Comparison of ENCODE assay signal across 13 cellular contexts in the genomic region with DNA sequence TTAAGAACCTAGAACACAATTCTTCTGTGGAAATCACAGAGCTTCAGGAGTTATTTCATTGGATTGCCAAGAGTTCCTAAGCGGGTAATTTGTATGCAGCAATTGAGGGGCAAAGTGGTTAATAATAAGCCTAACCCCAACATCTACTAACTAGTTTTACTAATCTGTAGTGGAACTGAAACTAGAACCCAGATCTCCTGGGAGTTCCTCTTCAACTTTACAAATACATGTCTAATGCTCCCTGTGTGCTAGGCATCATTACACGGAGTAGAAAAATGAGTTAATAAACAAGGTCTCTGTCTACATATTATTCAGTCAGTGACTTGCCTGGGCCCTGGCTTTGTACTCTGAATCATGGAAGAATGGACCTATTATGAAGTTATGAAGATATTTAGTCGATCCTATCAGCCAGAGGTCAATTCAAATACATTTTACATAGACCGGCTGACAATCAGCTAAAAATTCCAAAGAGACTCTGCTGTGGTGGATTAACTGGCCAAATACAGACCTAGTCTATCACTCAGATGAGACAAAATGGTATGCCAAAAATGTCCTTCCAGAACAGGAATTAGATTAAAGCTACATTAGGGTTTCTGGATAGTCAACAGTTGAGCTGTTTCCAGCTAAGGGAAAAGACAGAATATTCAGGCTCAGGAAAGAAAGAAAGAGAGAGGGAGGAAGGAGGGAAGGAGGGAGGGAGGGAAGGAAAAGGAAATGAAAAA.
A peak's percentile ranks its signal among the peaks of the same experiment; 100 is the strongest.
DNase-seq lines count a peak whose midpoint lies in the region; ATAC-seq and TF ChIP-seq lines count a peak whose summit lies in the region.
"Had no signal": no experiment of that assay in that cellular context is flagged by ENCODE, and none has a peak within 500 bp of the region (broad histone marks: within the 10 kb centered on the region; RNA-seq: fewer than 3 reads in every experiment).

No MANE protein-coding gene starts in this region.

- H2AFZ ChIP-seq in OCI-LY7 (ENCODE audit: low read length): no peak overlapping the region

- H3K27ac ChIP-seq in OCI-LY7 (ENCODE audit: low read depth, low read length, poor library complexity, severe bottlenecking): no peak overlapping the region
- H3K27ac ChIP-seq: skin epidermis had no signal

- H3K36me3 Mint-ChIP-seq in mesothelial cell of epicardium: peaks cover 7% of the 10 kb centered on the region

- no peaks in the 10 kb centered on the region for H3K36me3 ChIP-seq in OCI-LY7 (ENCODE audit: insufficient read depth, low read length)

- no peak for DNase-seq in mesothelial cell of epicardium (ENCODE audit: low spot score in 2 of 2, unreplicated experiment in 2 of 2)
- no peak for DNase-seq in OCI-LY7 (ENCODE audit: low spot score)
- DNase-seq in activated CD4-positive, alpha-beta T cell treated with anti-CD3 and anti-CD28 coated beads, Interleukin-2, amount 50 U/mL, for 48 hours: no peak
- DNase-seq in iPS-NIHi7 (ENCODE audit: extremely low spot score): no peak
- no peak for DNase-seq in RPMI8226
- DNase-seq: activated B cell treated with CpG ODN at 0.5 μM for 24 hours, activated T-cell treated with anti-CD3 and anti-CD28 coated beads for 4 hours, H7 had no signal

- H3K27ac Mint-ChIP-seq in mesothelial cell of epicardium: peak overlapping the region; percentile 79
- H3K27ac Mint-ChIP-seq: activated B cell treated with CpG ODN at 0.5 μM for 24 hours had no signal

- no peaks in the 10 kb centered on the region for H3K79me2 ChIP-seq in OCI-LY7 (ENCODE audit: insufficient read depth, low read depth, low read length)

- no peaks in the 10 kb centered on the region for H3K27me3 Mint-ChIP-seq in mesothelial cell of epicardium (ENCODE audit: low read depth)

- peaks cover 18% of the 10 kb centered on the region for H3K9me3 Mint-ChIP-seq in mesothelial cell of epicardium

- no peaks in the 10 kb centered on the region for H4K20me1 ChIP-seq in OCI-LY7 (ENCODE audit: insufficient read depth, low read length)

- TF ChIP-seq CTCF in mesothelial cell of epicardium (IDR thresholded peaks at IDR 0.05; ENCODE audit: unreplicated experiment) (no peak), OCI-LY7 (conservative IDR thresholded peaks at IDR 0.05; ENCODE audit: low read length) (no peak)

- POLR2A ChIA-PET in OCI-LY7 (lab: Charles Lee): no interaction called here

- ATAC-seq in GM19023 (IDR thresholded peaks at IDR 0.05; ENCODE audit: unreplicated experiment) (peak; percentile 90), HG02571 (IDR thresholded peaks at IDR 0.05; ENCODE audit: unreplicated experiment) (peak; percentile 76), HG03354 (IDR thresholded peaks at IDR 0.05; ENCODE audit: poor library complexity, severe bottlenecking, unreplicated experiment) (peak; percentile 94)

- intact Hi-C loops in OCI-LY7 (cut with micrococcal nuclease; ENCODE audit: unreplicated experiment): no loop called here

- H3K9me3 ChIP-seq in OCI-LY7 (ENCODE audit: low read length): no peaks in the 10 kb centered on the region

- BruUV-seq in OCI-LY7 (replicated peaks; lab: Mats Ljungman, UMichigan): no TSS peak

- CTCF ChIA-PET in OCI-LY7 (lab: Charles Lee; ENCODE audit: unreplicated experiment): no interaction called here

- H3K4me1 Mint-ChIP-seq in mesothelial cell of epicardium: peaks cover 52% of the 10 kb centered on the region
- H3K4me1 Mint-ChIP-seq: activated B cell treated with CpG ODN at 0.5 μM for 24 hours had no signal

- no peak overlapping the region for H3K4me3 Mint-ChIP-seq in mesothelial cell of epicardium
- H3K4me3 Mint-ChIP-seq: activated B cell treated with CpG ODN at 0.5 μM for 24 hours had no signal

- H3K4me2 ChIP-seq in OCI-LY7 (ENCODE audit: low read length): no peak overlapping the region

- no peaks in the 10 kb centered on the region for H3K9me2 ChIP-seq in OCI-LY7 (ENCODE audit: insufficient read depth, low read length)

- no peaks in the 10 kb centered on the region for H3K4me1 ChIP-seq in OCI-LY7 (ENCODE audit: insufficient read depth, low read length, poor library complexity, severe bottlenecking)

- H3K4me3 ChIP-seq in OCI-LY7 (ENCODE audit: low read depth, low read length, poor library complexity, severe bottlenecking): no peak overlapping the region
- H3K4me3 ChIP-seq: lung, skin epidermis had no signal
